16 cellular contexts compared by ENCODE assay signal in genomic region chr2:25993049-25993448, GRCh38. TPM values are rescaled to one million over a fixed set of nuclear protein-coding genes. Genes with fewer than 3 reads are reported as not detected.
DNase-seq lines count a peak whose midpoint lies in the region; ATAC-seq and TF ChIP-seq lines count a peak whose summit lies in the region.
"Had no signal": no experiment of that assay in that cellular context is flagged by ENCODE, and none has a peak within 500 bp of the region (broad histone marks: within the 10 kb centered on the region; RNA-seq: fewer than 3 reads in every experiment).

No MANE protein-coding gene starts in this region.

- no peaks in the 10 kb centered on the region for H3F3A ChIP-seq in GM23338 (replicated peaks; ENCODE audit: low read depth)

- no peak overlapping the region for H2BK120ac ChIP-seq in neuronal stem cell (ENCODE audit: low read depth, low read length)

- no peaks in the 10 kb centered on the region for H3K79me1 ChIP-seq in neuronal stem cell (ENCODE audit: low read depth, low read length)

- no peak overlapping the region for H3K14ac ChIP-seq in neuronal stem cell (ENCODE audit: low read length)

- no peaks in the 10 kb centered on the region for H3K9me3 Mint-ChIP-seq in GM23338
- H3K9me3 Mint-ChIP-seq in WTC11 = no peaks in the 10 kb centered on the region
- H3K9me3 Mint-ChIP-seq in activated naive CD4-positive, alpha-beta T cell treated with anti-CD3 and anti-CD28 coated beads for 36 hours = no peaks in the 10 kb centered on the region
- H3K9me3 Mint-ChIP-seq: CD4-positive, alpha-beta T cell; H9 had no signal

- no peak overlapping the region for H3K27ac ChIP-seq in GM23338 (ENCODE audit: low read depth)
- no peak overlapping the region for H3K27ac ChIP-seq in neuronal stem cell (replicated peaks; ENCODE audit: low read length)
- peak overlapping the region; percentile 77 for H3K27ac ChIP-seq in psoas muscle
- H3K27ac ChIP-seq: C4-2B had no signal

- H2BK5ac ChIP-seq in neuronal stem cell (ENCODE audit: low read length) = no peak overlapping the region

- no peak overlapping the region for H4K8ac ChIP-seq in neuronal stem cell (ENCODE audit: low read depth, low read length)

- ATAC-seq in GM23338 (no peak), WTC11 (no peak), psoas muscle (no peak), HG03520 (IDR thresholded peaks at IDR 0.05; ENCODE audit: unreplicated experiment) (no peak), HG02938 (IDR thresholded peaks at IDR 0.05; ENCODE audit: unreplicated experiment) (no peak)

- H2AFZ ChIP-seq in GM23338 (peak overlapping the region; percentile 66; the same call in 1 of the 2 replicates), neuronal stem cell (ENCODE audit: low read length) (peak overlapping the region; percentile 58)

- CTCF ChIA-PET in WTC11 (lab: Charles Lee) = interaction anchor here (0.8 to 1.7 kb wide), 4 partner anchors 9 to 48 kb away, joined by 3 to 4 read pairs (median 4); partner anchors contain the start of gene KIF3C
- CTCF ChIA-PET in activated naive CD4-positive, alpha-beta T cell treated with anti-CD3 and anti-CD28 coated beads for 36 hours (lab: Charles Lee) = interaction anchor here (0.7 to 1.0 kb wide), 3 partner anchors 149 to 508 kb away, joined by 4 to 6 read pairs (median 5); no protein-coding TSS in a partner anchor

- no peak overlapping the region for H3K4me3 ChIP-seq in GM23338
- no peak overlapping the region for H3K4me3 ChIP-seq in neuronal stem cell (ENCODE audit: low read length in 2 of 2)
- H3K4me3 ChIP-seq in psoas muscle = no peak overlapping the region

- no peaks in the 10 kb centered on the region for H3K79me2 ChIP-seq in GM23338 (replicated peaks; ENCODE audit: insufficient read depth)

- H3K9ac ChIP-seq in neuronal stem cell (ENCODE audit: low read depth, low read length, poor library complexity) = no peak overlapping the region

- no peak overlapping the region for H2BK12ac ChIP-seq in neuronal stem cell (ENCODE audit: low read length)

- H3K4me2 ChIP-seq in GM23338 (no peak overlapping the region), neuronal stem cell (ENCODE audit: insufficient read depth, low read length, poor library complexity, severe bottlenecking) (no peak overlapping the region)

- H3K23ac ChIP-seq in neuronal stem cell (ENCODE audit: low read depth, low read length, poor library complexity) = no peak overlapping the region

- H3K36me3 Mint-ChIP-seq in GM23338 (ENCODE audit: low read depth) (no peaks in the 10 kb centered on the region), WTC11 (no peaks in the 10 kb centered on the region)
- no peaks in the 10 kb centered on the region for H3K36me3 Mint-ChIP-seq in activated naive CD4-positive, alpha-beta T cell treated with anti-CD3 and anti-CD28 coated beads for 36 hours (ENCODE audit: low read depth)

- DNase-seq in GM23338 (ENCODE audit: low spot score) (no peak), WTC11 (ENCODE audit: low spot score) (no peak), neuronal stem cell (ENCODE audit: low spot score) (no peak), psoas muscle (no peak)
- no peak for DNase-seq in activated naive CD4-positive, alpha-beta T cell treated with anti-CD3 and anti-CD28 coated beads for 36 hours
- DNase-seq: ACHN; AML-193; CD4-positive, alpha-beta T cell; DMS153; DMS79 treated with DMSO at 0.1 percent for 48 hours; GF-D8; H9; KG1 had no signal

- no peaks in the 10 kb centered on the region for H3K9me2 ChIP-seq in GM23338 (ENCODE audit: insufficient read depth)

- H3K4me1 ChIP-seq in GM23338 (ENCODE audit: insufficient read depth) (no peaks in the 10 kb centered on the region; the same call in 1 of the 2 replicates), neuronal stem cell (ENCODE audit: control insufficient read depth in 2 of 2, insufficient read depth in 1 of 2, low read depth in 1 of 2, low read length in 2 of 2) (no peaks in the 10 kb centered on the region), psoas muscle (peaks cover 10% of the 10 kb centered on the region)

- no peak overlapping the region for H2AK5ac ChIP-seq in neuronal stem cell (ENCODE audit: low read depth, low read length)

- H3K18ac ChIP-seq in neuronal stem cell (ENCODE audit: low read length) = no peak overlapping the region

- H2BK15ac ChIP-seq in neuronal stem cell (ENCODE audit: low read length) = no peak overlapping the region

- no peaks in the 10 kb centered on the region for H3K9me3 ChIP-seq in neuronal stem cell (replicated peaks in 1 of 2; ENCODE audit: control insufficient read depth in 2 of 2, insufficient read depth in 1 of 2, low read depth in 1 of 2, low read length in 2 of 2)
- no peaks in the 10 kb centered on the region for H3K9me3 ChIP-seq in psoas muscle

- POLR2A ChIA-PET in WTC11 (lab: Charles Lee) = no interaction called here

- H3K27ac Mint-ChIP-seq in GM23338 (no peak overlapping the region), WTC11 (peak overlapping the region; percentile 51; the same call in 1 of the 2 replicates)
- H3K27ac Mint-ChIP-seq in activated naive CD4-positive, alpha-beta T cell treated with anti-CD3 and anti-CD28 coated beads for 36 hours = no peak overlapping the region
- H3K27ac Mint-ChIP-seq: CD4-positive, alpha-beta T cell had no signal

- intact Hi-C loops in psoas muscle (cut with DNase I) = loop anchor here (2.0 to 10.0 kb wide), 3 partner anchors 39 to 152 kb away; partner anchors contain the start of gene RAB10 (in 1 of the 2)
- intact Hi-C loops in activated naive CD4-positive, alpha-beta T cell treated with anti-CD3 and anti-CD28 coated beads for 36 hours (cut with micrococcal nuclease) = no loop called here

- WGBS in neuronal stem cell (ENCODE audit: extremely low coverage in 2 of 2, insufficient read length in 2 of 2, insufficient replicate concordance in 1 of 2), 2 donors = no CpG with 5 or more reads among the region's 5 CpGs
- WGBS in psoas muscle, 3 donors = 66 to 85% (median 81%) methylated on average over 5 of the region's 5 CpGs

- no peak overlapping the region for H3K4ac ChIP-seq in neuronal stem cell (ENCODE audit: low read length)

- H4K20me1 ChIP-seq in GM23338 (replicated peaks; ENCODE audit: insufficient read depth) = no peaks in the 10 kb centered on the region

- H3K36me3 ChIP-seq in GM23338 (ENCODE audit: insufficient read depth) = no peaks in the 10 kb centered on the region
- no peaks in the 10 kb centered on the region for H3K36me3 ChIP-seq in neuronal stem cell (replicated peaks in 1 of 2; ENCODE audit: control insufficient read depth in 2 of 2, insufficient read depth in 2 of 2, low read length in 2 of 2)
- H3K36me3 ChIP-seq in psoas muscle (ENCODE audit: insufficient read depth in 1 of 2, low read depth in 1 of 2) = no peaks in the 10 kb centered on the region

- TF ChIP-seq CTCF in GM23338 (conservative IDR thresholded peaks at IDR 0.05; ENCODE audit: low read depth in 2 of 2) = no peak
- TF ChIP-seq CTCF in WTC11 (IDR thresholded peaks at IDR 0.05) = no peak
- no peak for TF ChIP-seq CTCF in psoas muscle (IDR thresholded peaks at IDR 0.05)

- no peak overlapping the region; the same call in 2 of the 3 replicates for H3K4me3 Mint-ChIP-seq in GM23338
- H3K4me3 Mint-ChIP-seq in WTC11 = no peak overlapping the region
- no peak overlapping the region for H3K4me3 Mint-ChIP-seq in activated naive CD4-positive, alpha-beta T cell treated with anti-CD3 and anti-CD28 coated beads for 36 hours
- H3K4me3 Mint-ChIP-seq: CD4-positive, alpha-beta T cell; H9 had no signal

- H3K27me3 ChIP-seq in GM23338 (ENCODE audit: insufficient read depth) = no peaks in the 10 kb centered on the region
- no peaks in the 10 kb centered on the region for H3K27me3 ChIP-seq in neuronal stem cell (ENCODE audit: control insufficient read depth in 3 of 3, insufficient read depth in 3 of 3, low read depth in 1 of 3, low read length in 3 of 3)
- H3K27me3 ChIP-seq in psoas muscle (ENCODE audit: insufficient read depth in 3 of 3, low read length in 2 of 3) = no peaks in the 10 kb centered on the region

- peaks cover 4% of the 10 kb centered on the region for H3K27me3 Mint-ChIP-seq in GM23338 (ENCODE audit: insufficient read depth, low read depth, poor library complexity)
- no peaks in the 10 kb centered on the region; the same call in 1 of the 2 replicates for H3K27me3 Mint-ChIP-seq in WTC11 (ENCODE audit: low read depth)
- no peaks in the 10 kb centered on the region for H3K27me3 Mint-ChIP-seq in activated naive CD4-positive, alpha-beta T cell treated with anti-CD3 and anti-CD28 coated beads for 36 hours (ENCODE audit: low read depth)
- H3K27me3 Mint-ChIP-seq: CD4-positive, alpha-beta T cell had no signal

- H4K91ac ChIP-seq in neuronal stem cell (ENCODE audit: low read depth, low read length, poor library complexity) = no peak overlapping the region

- H3K4me1 Mint-ChIP-seq in GM23338 = peaks cover 4% of the 10 kb centered on the region
- peaks cover 4% of the 10 kb centered on the region for H3K4me1 Mint-ChIP-seq in WTC11
- peaks cover 6% of the 10 kb centered on the region for H3K4me1 Mint-ChIP-seq in activated naive CD4-positive, alpha-beta T cell treated with anti-CD3 and anti-CD28 coated beads for 36 hours (ENCODE audit: low read depth)

RNA-seq across cellular contexts. Expression of gene KIF3C, which starts 10.8 kb away (rescaled TPM):
- total RNA-seq in GM23338 (2014; rRNA removed; shearing (Covaris generic)) = 34.6 and 40.0 TPM in 2 replicates
- polyA plus RNA-seq in GM23338 (2016; fragmentation: Nextera tagmentation; extraction: Ambion mirVana) = 14.9 and 16.7 TPM in 2 replicates
- total RNA-seq in WTC11 (2021) = 48.1 to 60.1 TPM (median 55.8 TPM) in 3 replicates
- polyA plus RNA-seq in neuronal stem cell (2013, experiment 1 of 2) = 24.5 TPM
- polyA plus RNA-seq in neuronal stem cell (2013, experiment 2 of 2) = 25.7 TPM
- 1 to 10 TPM; 1.3 to 3.3 (median 1.8) TPM for total RNA-seq in psoas muscle
- polyA plus RNA-seq in psoas muscle = 1 to 10 TPM in 2 of 3 donors, under 1 TPM in 1; 0.82 to 2.9 (median 1.7) TPM
- 1 to 10 TPM; 3.0 to 3.4 TPM for total RNA-seq in activated naive CD4-positive, alpha-beta T cell treated with anti-CD3 and anti-CD28 coated beads for 36 hours

RNA-seq across cellular contexts. Expression of gene RAB10, which starts 40.8 kb away (rescaled TPM):
- total RNA-seq in GM23338 (2014; rRNA removed; shearing (Covaris generic)) = 102 and 116 TPM in 2 replicates
- polyA plus RNA-seq in GM23338 (2016; fragmentation: Nextera tagmentation; extraction: Ambion mirVana) (119 and 143 TPM in 2 replicates), psoas muscle (100 to 1,000 TPM in 2 of 3 donors, 10 to 100 TPM in 1; 76.5 to 170 (median 116) TPM)
- total RNA-seq in WTC11 (2021) (127 to 142 TPM (median 132 TPM) in 3 replicates), psoas muscle (100 to 1,000 TPM; 131 to 164 (median 149) TPM)
- polyA plus RNA-seq in neuronal stem cell (2013, experiment 1 of 2) = 98.8 TPM
- polyA plus RNA-seq in neuronal stem cell (2013, experiment 2 of 2) = 97.0 TPM
- 10 to 100 TPM; 84.2 to 93.0 TPM for total RNA-seq in activated naive CD4-positive, alpha-beta T cell treated with anti-CD3 and anti-CD28 coated beads for 36 hours
